17 cellular contexts compared by ENCODE assay signal in genomic region chr12:66025477-66025876, GRCh38.
"Had no signal": no experiment of that assay in that cellular context is flagged by ENCODE, and none has a peak within 500 bp of the region (broad histone marks: within the 10 kb centered on the region; RNA-seq: fewer than 3 reads in every experiment).

No MANE protein-coding gene starts in this region.

- DNase-seq: activated B cell treated with CpG ODN at 0.5 μM for 24 hours; activated CD4-positive, alpha-beta T cell treated with anti-CD3 and anti-CD28 coated beads for 4 hours; activated CD4-positive, alpha-beta T cell treated with anti-CD3 and anti-CD28 coated beads, Interleukin-2, amount 50 U/mL, for 48 hours; activated naive CD4-positive, alpha-beta T cell treated with Interleukin-2 at 50 U/mL for 16 hours; activated naive CD8-positive, alpha-beta T cell treated with anti-CD3 and anti-CD28 coated beads for 36 hours; activated T-cell treated with anti-CD3 and anti-CD28 coated beads, Interleukin-2, amount 50 U/mL, for 48 hours; amniotic stem cell; foreskin keratinocyte; left ventricle myocardium superior; retina; stimulated activated CD4-positive, alpha-beta T cell treated with anti-CD3 and anti-CD28 coated beads, Interleukin-4, amount 100 ng/mL, for 24 hours; stimulated activated naive CD4-positive, alpha-beta T cell treated with Interleukin-2 at 50 U/mL for 16 hours; T1000; upper lobe of left lung had no signal

- H3K36me3 ChIP-seq: thoracic aorta, upper lobe of left lung had no signal

- H3K27ac ChIP-seq: epithelial cell of prostate, foreskin keratinocyte, thoracic aorta, upper lobe of left lung had no signal

- H3K4me3 ChIP-seq: thoracic aorta, upper lobe of left lung had no signal

- H3K27me3 ChIP-seq: foreskin keratinocyte, upper lobe of left lung had no signal

- H3K4me1 ChIP-seq: foreskin keratinocyte, upper lobe of left lung had no signal

- ATAC-seq: foreskin keratinocyte; left ventricle myocardium superior; natural killer cell treated with Interleukin-12 subunit alpha and Interleukin-12 subunit beta and Interleukin-15 and Interleukin-18, amount 100 ng/mL, for 72 hours had no signal

- H3K9me3 ChIP-seq: thoracic aorta, upper lobe of left lung had no signal
